Comparison of ENCODE assay signal across 10 cellular contexts in the genomic region with DNA sequence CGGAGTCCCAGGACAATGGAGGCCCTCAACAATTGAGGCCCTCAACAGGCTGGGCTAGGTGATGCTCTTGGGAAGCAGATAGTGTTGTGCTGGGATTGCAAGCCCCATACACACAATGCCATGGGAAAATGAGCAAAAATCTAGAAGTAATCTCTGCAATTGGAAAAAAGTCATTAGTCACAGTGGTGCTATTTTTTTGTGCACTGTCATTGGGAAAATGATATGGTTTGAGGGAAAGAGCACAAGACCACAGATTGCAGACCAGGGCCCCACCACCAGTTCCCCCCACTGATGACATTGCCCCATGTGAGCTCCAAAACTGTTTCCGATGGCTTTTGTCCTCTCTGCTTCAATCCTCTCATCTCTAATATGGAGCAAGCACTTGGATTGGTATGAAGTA. TPM values are rescaled to one million over a fixed set of nuclear protein-coding genes. Genes with fewer than 3 reads are reported as not detected.
DNase-seq lines count a peak whose midpoint lies in the region; FAIRE-seq and TF ChIP-seq lines count a peak whose summit lies in the region.
"Had no signal": no experiment of that assay in that cellular context is flagged by ENCODE, and none has a peak within 500 bp of the region (broad histone marks: within the 10 kb centered on the region; RNA-seq: fewer than 3 reads in every experiment).

No MANE protein-coding gene starts in this region.

- no peak for TF ChIP-seq CTCF in MM.1S (IDR thresholded peaks at IDR 0.05; ENCODE audit: low read length)

- no peak overlapping the region for H2BK15ac ChIP-seq in mesenchymal stem cell (ENCODE audit: low read depth, poor library complexity, severe bottlenecking)

- H3F3A ChIP-seq in MM.1S (ENCODE audit: insufficient read depth, low read length), result peaks cover 17% of the 10 kb centered on the region

- intact Hi-C loops in activated T-helper 1 cell treated with anti-CD3 and anti-CD28 coated beads, Interleukin-12 subunit alpha, Interleukin-12 subunit beta, Interleukin-2, Interleukin-4 antibody, amounts not matched to agents 30 ng/mL and 10 ng/mL and 1 ng/mL, durations not matched to agents 14 hours and 24 hours and 36 hours (cut with micrococcal nuclease), result no loop called here

- H2AK5ac ChIP-seq in mesenchymal stem cell (ENCODE audit: low read length, severe bottlenecking), result no peak overlapping the region

- H3K27ac ChIP-seq in BLaER1 treated with 17β-estradiol and CSF1 and Interleukin-3, amounts not matched to agents 10 nM and 100 nM, result peak overlapping the region in 8 of 11 experiments; percentile 14 to 63 (median 44); a peak in 12 of 22 replicates
- H3K27ac ChIP-seq in MM.1S (ENCODE audit: low read length) (no peak overlapping the region), mesenchymal stem cell (ENCODE audit: low read length, poor library complexity, severe bottlenecking) (no peak overlapping the region)

- peak overlapping the region; percentile 87 for H3K27ac Mint-ChIP-seq in activated T-helper 1 cell treated with anti-CD3 and anti-CD28 coated beads, Interleukin-12 subunit alpha, Interleukin-12 subunit beta, Interleukin-2, Interleukin-4 antibody, amounts not matched to agents 30 ng/mL and 10 ng/mL and 1 ng/mL, durations not matched to agents 14 hours and 24 hours and 36 hours

- no peak overlapping the region for H3K4ac ChIP-seq in mesenchymal stem cell (ENCODE audit: low read depth in 1 of 2, low read length in 2 of 2)

- peak overlapping the region; percentile 76 to 99 (median 84) for H3K4me2 ChIP-seq in BLaER1 treated with 17β-estradiol and CSF1 and Interleukin-3, amounts not matched to agents 10 nM and 100 nM
- H3K4me2 ChIP-seq in MM.1S (ENCODE audit: low read depth, low read length) (peak overlapping the region; percentile 62; the same call in 1 of the 2 replicates), mesenchymal stem cell (ENCODE audit: low read length, poor library complexity, severe bottlenecking) (no peak overlapping the region)

- peaks cover 44% of the 10 kb centered on the region for H3K4me1 Mint-ChIP-seq in activated T-helper 1 cell treated with anti-CD3 and anti-CD28 coated beads, Interleukin-12 subunit alpha, Interleukin-12 subunit beta, Interleukin-2, Interleukin-4 antibody, amounts not matched to agents 30 ng/mL and 10 ng/mL and 1 ng/mL, durations not matched to agents 14 hours and 24 hours and 36 hours (ENCODE audit: low read depth)

- H3K4me3 Mint-ChIP-seq in activated T-helper 1 cell treated with anti-CD3 and anti-CD28 coated beads, Interleukin-12 subunit alpha, Interleukin-12 subunit beta, Interleukin-2, Interleukin-4 antibody, amounts not matched to agents 30 ng/mL and 10 ng/mL and 1 ng/mL, durations not matched to agents 14 hours and 24 hours and 36 hours, result peak overlapping the region; percentile 77

- H2AFZ ChIP-seq in MM.1S (ENCODE audit: low read length) (no peak overlapping the region), mesenchymal stem cell (ENCODE audit: low read depth, low read length) (no peak overlapping the region)

- peaks cover 23% of the 10 kb centered on the region for H3K79me1 ChIP-seq in mesenchymal stem cell (replicated peaks; ENCODE audit: low read length, poor library complexity, severe bottlenecking)

- TF ChIP-seq POLR2A in GM12891 (IDR thresholded peaks at IDR 0.05; ENCODE audit: low read depth, low read length), result no peak

- peak overlapping the region in 5 of 10 experiments; percentile 3 to 81 (median 50); a peak in 5 of 20 replicates for H3K4me3 ChIP-seq in BLaER1 treated with 17β-estradiol and CSF1 and Interleukin-3, amounts not matched to agents 10 nM and 100 nM
- H3K4me3 ChIP-seq in MM.1S (ENCODE audit: low read length) (no peak overlapping the region), mesenchymal stem cell (ENCODE audit: insufficient read depth in 1 of 2, low read depth in 1 of 2, low read length in 2 of 2) (peak overlapping the region in 1 of 2 experiments; percentile 87)

- no peak overlapping the region for H3K23ac ChIP-seq in mesenchymal stem cell (ENCODE audit: low read length in 2 of 2)

- in situ Hi-C loops in KBM-7 (cut with MboI; ENCODE audit: low pct_unique_long_range_greater_than_20kb, low sequenced_read_pairs), result no loop called here

- H3K4me1 ChIP-seq in BLaER1 treated with 17β-estradiol and CSF1 and Interleukin-3, amounts not matched to agents 10 nM and 100 nM, result peaks cover 63 to 77% (median 71%) of the 10 kb centered on the region in 10 experiments
- H3K4me1 ChIP-seq in MM.1S (ENCODE audit: low read length) (peaks cover 25% of the 10 kb centered on the region), mesenchymal stem cell (ENCODE audit: control insufficient read depth, insufficient read depth, low read depth, low read length) (peaks cover 17% of the 10 kb centered on the region)

- H3K14ac ChIP-seq in mesenchymal stem cell (ENCODE audit: low read length in 2 of 2), result no peak overlapping the region

- peaks cover 26% of the 10 kb centered on the region for H3K36me3 Mint-ChIP-seq in activated T-helper 1 cell treated with anti-CD3 and anti-CD28 coated beads, Interleukin-12 subunit alpha, Interleukin-12 subunit beta, Interleukin-2, Interleukin-4 antibody, amounts not matched to agents 30 ng/mL and 10 ng/mL and 1 ng/mL, durations not matched to agents 14 hours and 24 hours and 36 hours (ENCODE audit: low read depth)

- H3K79me2 ChIP-seq in MM.1S (ENCODE audit: low read length), result peaks cover 13% of the 10 kb centered on the region; the same call in 1 of the 2 replicates

- H3K27me3 ChIP-seq in BLaER1 treated with 17β-estradiol and CSF1 and Interleukin-3, amounts not matched to agents 10 nM and 100 nM, result peaks cover 0 to 9% (median 0%) of the 10 kb centered on the region in 11 experiments; a peak in 3 of 22 replicates
- H3K27me3 ChIP-seq in MM.1S (replicated peaks; ENCODE audit: insufficient read depth, low read length), result 0 out of 2 replicates have a peak, but pooled peaks cover 3% of the 10 kb centered on the region
- H3K27me3 ChIP-seq in mesenchymal stem cell (ENCODE audit: control insufficient read depth in 1 of 2, insufficient read depth in 1 of 2, low read length in 2 of 2), result no peaks in the 10 kb centered on the region

- H2BK5ac ChIP-seq in mesenchymal stem cell (ENCODE audit: low read depth, low read length, poor library complexity, severe bottlenecking), result no peak overlapping the region

- peaks cover 0 to 36% (median 17%) of the 10 kb centered on the region in 11 experiments; a peak in 12 of 22 replicates for H4K20me1 ChIP-seq in BLaER1 treated with 17β-estradiol and CSF1 and Interleukin-3, amounts not matched to agents 10 nM and 100 nM
- no peaks in the 10 kb centered on the region for H4K20me1 ChIP-seq in MM.1S (ENCODE audit: insufficient read depth, low read length)

- peaks cover 0 to 17% (median 7%) of the 10 kb centered on the region in 11 experiments; a peak in 8 of 22 replicates for H3K36me3 ChIP-seq in BLaER1 treated with 17β-estradiol and CSF1 and Interleukin-3, amounts not matched to agents 10 nM and 100 nM
- H3K36me3 ChIP-seq in MM.1S (replicated peaks; ENCODE audit: insufficient read depth, low read length) (no peaks in the 10 kb centered on the region), mesenchymal stem cell (ENCODE audit: control insufficient read depth in 1 of 2, insufficient read depth in 2 of 2, low read depth in 1 of 2, low read length in 2 of 2) (peaks cover 8 to 23% of the 10 kb centered on the region in 2 experiments)

- H3K9ac ChIP-seq in BLaER1 treated with 17β-estradiol and CSF1 and Interleukin-3, amounts not matched to agents 10 nM and 100 nM, result peak overlapping the region in 3 of 11 experiments; percentile 34 to 45 (median 44); a peak in 5 of 22 replicates
- H3K9ac ChIP-seq in MM.1S (ENCODE audit: low read length) (no peak overlapping the region), mesenchymal stem cell (ENCODE audit: low read length) (no peak overlapping the region)

- 96% methylated on average over 1 of the region's 2 CpGs for WGBS in mesenchymal stem cell

- peaks cover 0 to 8% (median 0%) of the 10 kb centered on the region in 11 experiments; a peak in 6 of 22 replicates for H3K9me3 ChIP-seq in BLaER1 treated with 17β-estradiol and CSF1 and Interleukin-3, amounts not matched to agents 10 nM and 100 nM (replicated peaks in 1 of 11)
- H3K9me3 ChIP-seq in MM.1S (replicated peaks; ENCODE audit: insufficient read depth, low read length) (no peaks in the 10 kb centered on the region), mesenchymal stem cell (ENCODE audit: control insufficient read depth, low read length) (no peaks in the 10 kb centered on the region)

- H2BK120ac ChIP-seq in mesenchymal stem cell (ENCODE audit: low read depth, low read length), result no peak overlapping the region

- no peaks in the 10 kb centered on the region for H3K9me2 ChIP-seq in MM.1S (replicated peaks; ENCODE audit: insufficient read depth, low read length)

- H4K8ac ChIP-seq in mesenchymal stem cell (ENCODE audit: low read length), result no peak overlapping the region

- H3K27me3 Mint-ChIP-seq in activated T-helper 1 cell treated with anti-CD3 and anti-CD28 coated beads, Interleukin-12 subunit alpha, Interleukin-12 subunit beta, Interleukin-2, Interleukin-4 antibody, amounts not matched to agents 30 ng/mL and 10 ng/mL and 1 ng/mL, durations not matched to agents 14 hours and 24 hours and 36 hours (ENCODE audit: insufficient read depth), result no peaks in the 10 kb centered on the region

- H3K18ac ChIP-seq in mesenchymal stem cell (ENCODE audit: low read depth in 1 of 2, low read length in 2 of 2), result no peak overlapping the region

- DNase-seq in MM.1S, result no peak
- no peak for DNase-seq in activated T-helper 1 cell treated with anti-CD3 and anti-CD28 coated beads, Interleukin-12 subunit alpha, Interleukin-12 subunit beta, Interleukin-2, Interleukin-4 antibody, amounts not matched to agents 30 ng/mL and 10 ng/mL and 1 ng/mL, durations not matched to agents 14 hours and 24 hours and 36 hours (ENCODE audit: low spot score)
- DNase-seq in mesenchymal stem cell, result no peak
- DNase-seq in C1 segment of cervical spinal cord (lab: John Stamatoyannopoulos, UW), result no peak
- DNase-seq in GM12891 (ENCODE audit: insufficient read length, low spot score), result no peak
- no peak for DNase-seq in KBM-7
- DNase-seq in NCI-H345 treated with DMSO at 0.1 percent for 48 hours (lab: John Stamatoyannopoulos, UW; ENCODE audit: unreplicated experiment), result no peak
- DNase-seq: stimulated activated CD4-positive, alpha-beta T cell treated with anti-CD3 and anti-CD28 coated beads, Interleukin-15, amount 100 ng/mL, for 24 hours had no signal

- peak overlapping the region; percentile 4 for H4K91ac ChIP-seq in mesenchymal stem cell (ENCODE audit: low read length)

- H2BK12ac ChIP-seq in mesenchymal stem cell (ENCODE audit: low read length in 2 of 2), result no peak overlapping the region

- no peak for FAIRE-seq in GM12891 (lab: Jason Lieb, UNC)
- FAIRE-seq: islet of Langerhans had no signal

- no peaks in the 10 kb centered on the region for H3K9me3 Mint-ChIP-seq in activated T-helper 1 cell treated with anti-CD3 and anti-CD28 coated beads, Interleukin-12 subunit alpha, Interleukin-12 subunit beta, Interleukin-2, Interleukin-4 antibody, amounts not matched to agents 30 ng/mL and 10 ng/mL and 1 ng/mL, durations not matched to agents 14 hours and 24 hours and 36 hours

RNA-seq across cellular contexts. Expression of gene KCTD7, which starts 1.8 kb away (rescaled TPM):
- 11.0 and 13.8 TPM in 2 replicates for total RNA-seq in activated T-helper 1 cell treated with anti-CD3 and anti-CD28 coated beads, Interleukin-12 subunit alpha, Interleukin-12 subunit beta, Interleukin-2, Interleukin-4 antibody, amounts not matched to agents 30 ng/mL and 10 ng/mL and 1 ng/mL, durations not matched to agents 14 hours and 24 hours and 36 hours
- 7.2 TPM for polyA plus RNA-seq in mesenchymal stem cell (2013, experiment 1 of 2)
- 7.2 TPM for polyA plus RNA-seq in mesenchymal stem cell (2013, experiment 2 of 2)
- polyA plus RNA-seq in GM12891 (2012; ENCODE audit: low read depth, missing spikeins), result 3.5 TPM

Comparison
In these comparisons a context has a peak if more than half of its experiments do, and no peak if none do; other contexts are left out.
1. H3K27ac ChIP-seq: peak in BLaER1 treated with 17β-estradiol and CSF1 and Interleukin-3, amounts not matched to agents 10 nM and 100 nM (8 of 11); none in MM.1S (single experiment) and mesenchymal stem cell (single experiment).